2 cellular contexts compared by ENCODE assay signal in the genomic region with DNA sequence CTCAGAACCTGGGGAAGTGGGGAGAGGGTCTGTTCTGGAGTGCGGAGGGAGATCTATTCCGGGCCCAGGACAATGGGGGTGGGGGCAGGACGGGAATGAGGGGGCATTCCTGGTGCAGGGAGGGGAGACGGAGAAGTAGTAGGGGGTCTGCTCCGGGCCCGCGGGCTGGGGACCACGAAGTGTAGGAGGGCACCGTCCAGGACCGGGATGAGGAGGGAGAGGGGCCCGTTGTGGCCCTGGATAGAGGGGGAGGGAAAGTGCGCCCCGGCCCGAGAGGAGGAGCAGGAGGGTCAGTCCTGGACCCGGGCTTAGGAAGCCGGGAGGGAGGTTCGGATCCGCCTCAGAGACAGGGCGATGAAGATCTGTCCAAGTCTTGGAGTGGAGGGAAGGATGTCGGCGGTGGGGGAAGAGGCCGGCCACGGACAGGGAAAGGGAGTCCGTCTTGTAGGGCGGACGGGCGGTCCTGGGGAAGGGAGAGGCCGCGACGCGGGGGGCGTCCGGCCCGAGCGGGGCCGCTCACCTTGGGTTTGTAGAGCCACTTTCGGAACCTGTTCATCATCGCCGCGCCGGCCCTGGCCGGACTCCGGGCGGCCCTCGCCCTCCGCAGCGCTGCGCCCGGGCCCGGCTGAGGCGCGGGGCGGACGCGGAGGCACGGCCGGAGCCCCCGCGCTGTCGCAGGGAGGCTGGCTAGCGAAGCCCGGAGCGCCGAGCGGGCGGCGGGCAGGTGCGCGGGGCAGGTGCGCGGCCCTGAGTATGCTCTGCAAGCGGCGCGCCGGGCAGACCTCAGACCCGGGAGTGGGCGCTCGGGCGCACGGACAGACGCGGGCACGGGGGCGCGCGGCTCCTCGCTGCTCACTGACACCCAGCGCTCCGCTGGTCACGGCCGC.
TF ChIP-seq lines count a peak whose summit lies in the region.

A gene (minus strand): TSS at position 881 of the 887 bp plus-strand sequence. CDS start 322 bp downstream, at position 559.

TF ChIP-seq in SK-N-SH, 30 proteins besides CTCF, POLR2A, EP300 and RAD21 (continued from another document):
- TF ChIP-seq MEF2A (IDR thresholded peaks at IDR 0.05; ENCODE audit: borderline replicate concordance, low read depth) (no peak), NFIC (IDR thresholded peaks at IDR 0.05; ENCODE audit: borderline replicate concordance) (no peak), RFX5 (IDR thresholded peaks at IDR 0.05; ENCODE audit: low read length) (no peak), MXI1 (IDR thresholded peaks at IDR 0.05; ENCODE audit: low read depth, low read length) (no peak), GATA2 (CRISPR knock-in tag; IDR thresholded peaks at IDR 0.05) (no peak)
- TF ChIP-seq, protein P1, sequence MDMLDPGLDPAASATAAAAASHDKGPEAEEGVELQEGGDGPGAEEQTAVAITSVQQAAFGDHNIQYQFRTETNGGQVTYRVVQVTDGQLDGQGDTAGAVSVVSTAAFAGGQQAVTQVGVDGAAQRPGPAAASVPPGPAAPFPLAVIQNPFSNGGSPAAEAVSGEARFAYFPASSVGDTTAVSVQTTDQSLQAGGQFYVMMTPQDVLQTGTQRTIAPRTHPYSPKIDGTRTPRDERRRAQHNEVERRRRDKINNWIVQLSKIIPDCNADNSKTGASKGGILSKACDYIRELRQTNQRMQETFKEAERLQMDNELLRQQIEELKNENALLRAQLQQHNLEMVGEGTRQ (IDR thresholded peaks at IDR 0.05; ENCODE audit: borderline replicate concordance, low read depth, low read length) = no peak
- TF ChIP-seq, protein P2, sequence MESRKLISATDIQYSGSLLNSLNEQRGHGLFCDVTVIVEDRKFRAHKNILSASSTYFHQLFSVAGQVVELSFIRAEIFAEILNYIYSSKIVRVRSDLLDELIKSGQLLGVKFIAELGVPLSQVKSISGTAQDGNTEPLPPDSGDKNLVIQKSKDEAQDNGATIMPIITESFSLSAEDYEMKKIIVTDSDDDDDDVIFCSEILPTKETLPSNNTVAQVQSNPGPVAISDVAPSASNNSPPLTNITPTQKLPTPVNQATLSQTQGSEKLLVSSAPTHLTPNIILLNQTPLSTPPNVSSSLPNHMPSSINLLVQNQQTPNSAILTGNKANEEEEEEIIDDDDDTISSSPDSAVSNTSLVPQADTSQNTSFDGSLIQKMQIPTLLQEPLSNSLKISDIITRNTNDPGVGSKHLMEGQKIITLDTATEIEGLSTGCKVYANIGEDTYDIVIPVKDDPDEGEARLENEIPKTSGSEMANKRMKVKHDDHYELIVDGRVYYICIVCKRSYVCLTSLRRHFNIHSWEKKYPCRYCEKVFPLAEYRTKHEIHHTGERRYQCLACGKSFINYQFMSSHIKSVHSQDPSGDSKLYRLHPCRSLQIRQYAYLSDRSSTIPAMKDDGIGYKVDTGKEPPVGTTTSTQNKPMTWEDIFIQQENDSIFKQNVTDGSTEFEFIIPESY (IDR thresholded peaks at IDR 0.05; ENCODE audit: borderline replicate concordance, low read depth) = no peak
- TF ChIP-seq, protein P3, sequence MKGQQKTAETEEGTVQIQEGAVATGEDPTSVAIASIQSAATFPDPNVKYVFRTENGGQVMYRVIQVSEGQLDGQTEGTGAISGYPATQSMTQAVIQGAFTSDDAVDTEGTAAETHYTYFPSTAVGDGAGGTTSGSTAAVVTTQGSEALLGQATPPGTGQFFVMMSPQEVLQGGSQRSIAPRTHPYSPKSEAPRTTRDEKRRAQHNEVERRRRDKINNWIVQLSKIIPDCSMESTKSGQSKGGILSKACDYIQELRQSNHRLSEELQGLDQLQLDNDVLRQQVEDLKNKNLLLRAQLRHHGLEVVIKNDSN (IDR thresholded peaks at IDR 0.05; ENCODE audit: borderline replicate concordance, low read depth) = no peak

TF ChIP-seq in SK-N-SH treated with all-trans-retinoic acid at 6 μM for 48 hours, 23 proteins besides CTCF, POLR2A, EP300 and RAD21 (continued from another document):
- TF ChIP-seq BACH2 (CRISPR knock-in tag; IDR thresholded peaks at IDR 0.05; ENCODE audit: borderline replicate concordance) (no peak), ZFP30 (CRISPR knock-in tag; IDR thresholded peaks at IDR 0.05) (no peak), TOX (CRISPR knock-in tag; IDR thresholded peaks at IDR 0.05; ENCODE audit: borderline replicate concordance) (no peak), ZNF565 (CRISPR knock-in tag; conservative IDR thresholded peaks at IDR 0.05; ENCODE audit: low read depth) (no peak), SNAI2 (CRISPR knock-in tag; IDR thresholded peaks at IDR 0.05) (no peak), TCF4 (CRISPR knock-in tag; IDR thresholded peaks at IDR 0.05; ENCODE audit: borderline replicate concordance) (no peak), ZNF70 (CRISPR knock-in tag; IDR thresholded peaks at IDR 0.05) (no peak), ZFP3 (CRISPR knock-in tag; IDR thresholded peaks at IDR 0.05) (no peak)
- TF ChIP-seq, protein P4, sequence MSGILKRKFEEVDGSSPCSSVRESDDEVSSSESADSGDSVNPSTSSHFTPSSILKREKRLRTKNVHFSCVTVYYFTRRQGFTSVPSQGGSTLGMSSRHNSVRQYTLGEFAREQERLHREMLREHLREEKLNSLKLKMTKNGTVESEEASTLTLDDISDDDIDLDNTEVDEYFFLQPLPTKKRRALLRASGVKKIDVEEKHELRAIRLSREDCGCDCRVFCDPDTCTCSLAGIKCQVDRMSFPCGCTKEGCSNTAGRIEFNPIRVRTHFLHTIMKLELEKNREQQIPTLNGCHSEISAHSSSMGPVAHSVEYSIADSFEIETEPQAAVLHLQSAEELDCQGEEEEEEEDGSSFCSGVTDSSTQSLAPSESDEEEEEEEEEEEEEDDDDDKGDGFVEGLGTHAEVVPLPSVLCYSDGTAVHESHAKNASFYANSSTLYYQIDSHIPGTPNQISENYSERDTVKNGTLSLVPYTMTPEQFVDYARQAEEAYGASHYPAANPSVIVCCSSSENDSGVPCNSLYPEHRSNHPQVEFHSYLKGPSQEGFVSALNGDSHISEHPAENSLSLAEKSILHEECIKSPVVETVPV (CRISPR knock-in tag; IDR thresholded peaks at IDR 0.05) = no peak
- TF ChIP-seq, protein P5, sequence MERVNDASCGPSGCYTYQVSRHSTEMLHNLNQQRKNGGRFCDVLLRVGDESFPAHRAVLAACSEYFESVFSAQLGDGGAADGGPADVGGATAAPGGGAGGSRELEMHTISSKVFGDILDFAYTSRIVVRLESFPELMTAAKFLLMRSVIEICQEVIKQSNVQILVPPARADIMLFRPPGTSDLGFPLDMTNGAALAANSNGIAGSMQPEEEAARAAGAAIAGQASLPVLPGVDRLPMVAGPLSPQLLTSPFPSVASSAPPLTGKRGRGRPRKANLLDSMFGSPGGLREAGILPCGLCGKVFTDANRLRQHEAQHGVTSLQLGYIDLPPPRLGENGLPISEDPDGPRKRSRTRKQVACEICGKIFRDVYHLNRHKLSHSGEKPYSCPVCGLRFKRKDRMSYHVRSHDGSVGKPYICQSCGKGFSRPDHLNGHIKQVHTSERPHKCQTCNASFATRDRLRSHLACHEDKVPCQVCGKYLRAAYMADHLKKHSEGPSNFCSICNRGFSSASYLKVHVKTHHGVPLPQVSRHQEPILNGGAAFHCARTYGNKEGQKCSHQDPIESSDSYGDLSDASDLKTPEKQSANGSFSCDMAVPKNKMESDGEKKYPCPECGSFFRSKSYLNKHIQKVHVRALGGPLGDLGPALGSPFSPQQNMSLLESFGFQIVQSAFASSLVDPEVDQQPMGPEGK (CRISPR knock-in tag; IDR thresholded peaks at IDR 0.05; ENCODE audit: borderline replicate concordance) = no peak
